In the genomic region with DNA sequence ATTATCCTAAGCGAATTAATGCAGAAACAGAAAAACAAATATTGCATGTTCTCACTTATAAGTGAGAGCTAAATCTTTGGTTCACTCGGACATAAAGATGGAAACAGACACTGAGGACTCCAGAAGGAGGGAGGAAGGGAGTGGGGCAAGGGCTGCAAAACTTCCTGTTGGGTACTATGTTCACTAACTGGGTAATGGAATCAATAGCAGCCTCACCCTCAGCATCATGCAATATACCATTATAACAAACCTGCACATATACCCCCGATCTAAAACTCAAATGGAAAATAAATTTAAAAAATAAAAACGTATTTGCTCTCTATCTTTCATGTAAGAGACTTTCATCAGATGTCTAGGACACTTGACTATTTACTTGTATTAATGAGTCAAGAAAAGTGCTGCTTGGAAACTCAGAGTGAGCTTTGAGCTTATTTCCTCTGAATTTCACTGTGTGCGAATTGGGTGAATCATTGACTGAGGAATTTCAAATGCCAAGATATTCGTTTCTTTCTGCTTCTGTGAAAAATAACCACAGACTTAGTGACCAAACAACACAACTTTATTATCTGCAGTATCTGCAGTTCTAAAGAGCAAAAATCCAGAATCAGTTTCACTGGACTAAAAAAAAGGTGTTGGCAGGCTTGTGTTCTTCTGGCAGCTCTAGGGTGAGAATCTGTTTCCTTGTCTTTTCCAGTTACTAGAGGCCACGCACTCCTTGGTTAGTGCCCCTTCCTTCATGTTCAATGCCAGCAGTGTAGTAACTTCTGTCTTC, we compare ENCODE assay signal across 15 cellular contexts. TPM values are rescaled to one million over a fixed set of nuclear protein-coding genes. Genes with fewer than 3 reads are reported as not detected.
DNase-seq lines count a peak whose midpoint lies in the region; ATAC-seq, FAIRE-seq and TF ChIP-seq lines count a peak whose summit lies in the region.
"Had no signal": no experiment of that assay in that cellular context is flagged by ENCODE, and none has a peak within 500 bp of the region (broad histone marks: within the 10 kb centered on the region; RNA-seq: fewer than 3 reads in every experiment).

No MANE protein-coding gene starts in this region.

- intact Hi-C loops in HCT116 (cut with micrococcal nuclease), result no loop called here

- H3K4me3 ChIP-seq in HCT116 (replicated peaks in 1 of 2; ENCODE audit: low read depth in 1 of 2, low read length in 2 of 2) (no peak overlapping the region), bronchial epithelial cell (ENCODE audit: low read depth, low read length) (no peak overlapping the region)

- TF ChIP-seq CTCF in HCT116 (IDR thresholded peaks at IDR 0.05 in 2 of 3, conservative IDR thresholded peaks at IDR 0.05 in 1 of 3; ENCODE audit: borderline replicate concordance in 1 of 3, insufficient read depth in 1 of 3, low read depth in 2 of 3, low read length in 2 of 3) (no peak), bronchial epithelial cell (IDR thresholded peaks at IDR 0.05; ENCODE audit: insufficient read depth, low read length, severe bottlenecking) (no peak)

- DNase-seq in A172 (ENCODE audit: low spot score) (peak; percentile 76), HCT116 (ENCODE audit: low read depth, low spot score) (no peak), bronchial epithelial cell (ENCODE audit: low read depth) (peak; percentile 72), left lobe of liver (ENCODE audit: low spot score) (no peak), NCI-H1694 (lab: John Stamatoyannopoulos, UW) (no peak), NCI-H526 (lab: John Stamatoyannopoulos, UW) (no peak)
- no peak for DNase-seq in activated CD8-positive, alpha-beta T cell treated with anti-CD3 and anti-CD28 coated beads, Interleukin-2, amount 10 ng/mL, durations not matched to agents 7 days and 5 days
- DNase-seq: activated CD8-positive, alpha-beta T cell treated with anti-CD3 and anti-CD28 coated beads for 36 hours; activated naive CD8-positive, alpha-beta T cell treated with anti-CD3 and anti-CD28 coated beads, Interleukin-2, amount 50 U/mL, for 24 hours; BE2C; NCI-H510A; stimulated activated CD4-positive, alpha-beta T cell treated with anti-CD3 and anti-CD28 coated beads, Interleukin-1b, Interleukin-23, amount 100 ng/mL, for 48 hours had no signal

- TF ChIP-seq POLR2A in HCT116 (IDR thresholded peaks at IDR 0.05; ENCODE audit: borderline replicate concordance, extremely low read depth, insufficient read depth, insufficient read length), result no peak

- peak overlapping the region; percentile 97 for H2AFZ ChIP-seq in HCT116 (ENCODE audit: low read depth, low read length, poor library complexity, severe bottlenecking)

- H3K36me3 Mint-ChIP-seq in activated CD8-positive, alpha-beta T cell treated with anti-CD3 and anti-CD28 coated beads, Interleukin-2, amount 10 ng/mL, durations not matched to agents 7 days and 5 days (ENCODE audit: low read depth), result no peaks in the 10 kb centered on the region

- ATAC-seq in HCT116 (no peak), left lobe of liver (peak; percentile 70), GM19455 (IDR thresholded peaks at IDR 0.05; ENCODE audit: unreplicated experiment) (no peak)
- no peak for ATAC-seq in activated CD8-positive, alpha-beta T cell treated with anti-CD3 and anti-CD28 coated beads, Interleukin-2, amount 10 ng/mL, durations not matched to agents 7 days and 5 days
- ATAC-seq: activated CD8-positive, alpha-beta T cell treated with anti-CD3 and anti-CD28 coated beads for 36 hours; activated naive CD8-positive, alpha-beta T cell treated with anti-CD3 and anti-CD28 coated beads, Interleukin-2, amount 50 U/mL, for 24 hours; esophagus mucosa had no signal

- H4K20me1 ChIP-seq in HCT116 (ENCODE audit: insufficient read depth), result no peaks in the 10 kb centered on the region

- no peaks in the 10 kb centered on the region for H3K9me2 ChIP-seq in HCT116 (ENCODE audit: insufficient read depth)

- CTCF ChIA-PET in HCT116 (lab: Charles Lee), result interaction anchor here (1.5 kb wide), 1 partner anchor 360 kb away, joined by 3 read pairs; no protein-coding TSS in a partner anchor
- CTCF ChIA-PET in activated CD8-positive, alpha-beta T cell treated with anti-CD3 and anti-CD28 coated beads, Interleukin-2, amount 10 ng/mL, durations not matched to agents 7 days and 5 days (lab: Charles Lee), result no interaction called here

- no peaks in the 10 kb centered on the region for H3K79me2 ChIP-seq in HCT116 (ENCODE audit: insufficient read depth, low read length)

- H3K27me3 Mint-ChIP-seq in activated CD8-positive, alpha-beta T cell treated with anti-CD3 and anti-CD28 coated beads, Interleukin-2, amount 10 ng/mL, durations not matched to agents 7 days and 5 days (ENCODE audit: low read depth), result peaks cover 21% of the 10 kb centered on the region

- no peak overlapping the region for H3K4me3 Mint-ChIP-seq in activated CD8-positive, alpha-beta T cell treated with anti-CD3 and anti-CD28 coated beads, Interleukin-2, amount 10 ng/mL, durations not matched to agents 7 days and 5 days
- H3K4me3 Mint-ChIP-seq: activated CD8-positive, alpha-beta T cell treated with anti-CD3 and anti-CD28 coated beads for 36 hours; activated naive CD8-positive, alpha-beta T cell treated with anti-CD3 and anti-CD28 coated beads, Interleukin-2, amount 50 U/mL, for 24 hours; IgD-negative memory B cell had no signal

- H3K27ac Mint-ChIP-seq in activated CD8-positive, alpha-beta T cell treated with anti-CD3 and anti-CD28 coated beads, Interleukin-2, amount 10 ng/mL, durations not matched to agents 7 days and 5 days, result no peak overlapping the region
- H3K27ac Mint-ChIP-seq: activated CD8-positive, alpha-beta T cell treated with anti-CD3 and anti-CD28 coated beads for 36 hours; activated naive CD8-positive, alpha-beta T cell treated with anti-CD3 and anti-CD28 coated beads, Interleukin-2, amount 50 U/mL, for 24 hours had no signal

- H3K4me1 ChIP-seq in HCT116 (ENCODE audit: control insufficient read depth in 1 of 2, insufficient read depth in 2 of 2, low read length in 2 of 2), result peaks cover 0 to 26% of the 10 kb centered on the region in 2 experiments; a peak in 2 of 4 replicates
- H3K4me1 ChIP-seq: BE2C had no signal

- no peaks in the 10 kb centered on the region for H3K4me1 Mint-ChIP-seq in activated CD8-positive, alpha-beta T cell treated with anti-CD3 and anti-CD28 coated beads, Interleukin-2, amount 10 ng/mL, durations not matched to agents 7 days and 5 days (ENCODE audit: low read depth)
- H3K4me1 Mint-ChIP-seq: activated naive CD8-positive, alpha-beta T cell treated with anti-CD3 and anti-CD28 coated beads, Interleukin-2, amount 50 U/mL, for 24 hours; IgD-negative memory B cell had no signal

- no peak for FAIRE-seq in bronchial epithelial cell (lab: Jason Lieb, UNC)

- H3K9me3 Mint-ChIP-seq in activated CD8-positive, alpha-beta T cell treated with anti-CD3 and anti-CD28 coated beads, Interleukin-2, amount 10 ng/mL, durations not matched to agents 7 days and 5 days (ENCODE audit: insufficient read depth), result no peaks in the 10 kb centered on the region
- H3K9me3 Mint-ChIP-seq: activated CD8-positive, alpha-beta T cell treated with anti-CD3 and anti-CD28 coated beads for 36 hours; activated naive CD8-positive, alpha-beta T cell treated with anti-CD3 and anti-CD28 coated beads, Interleukin-2, amount 50 U/mL, for 24 hours; IgD-negative memory B cell had no signal

- no TSS peak for BruUV-seq in HCT116 (replicated peaks; lab: Mats Ljungman, UMichigan)

- no peaks in the 10 kb centered on the region for H3K9me3 ChIP-seq in HCT116 (ENCODE audit: control insufficient read depth in 1 of 2, insufficient read depth in 1 of 2, low read depth in 1 of 2, low read length in 2 of 2)
- H3K9me3 ChIP-seq: BE2C had no signal

- H3K4me2 ChIP-seq in HCT116 (ENCODE audit: low read length), result peak overlapping the region; percentile 20; the same call in 1 of the 2 replicates

- RAD21 ChIA-PET in HCT116 (lab: Charles Lee; ENCODE audit: low non-redundant PET in 1 of 2, low total read pairs in 2 of 2, uncharacterized antibody in 2 of 2, unreplicated experiment in 2 of 2), result no interaction called here

- TF ChIP-seq RAD21 in HCT116 (IDR thresholded peaks at IDR 0.05; ENCODE audit: low read depth), result no peak

- no peaks in the 10 kb centered on the region for H3K27me3 ChIP-seq in HCT116 (ENCODE audit: insufficient read depth, low read length)
- no peaks in the 10 kb centered on the region for H3K27me3 ChIP-seq in bronchial epithelial cell (ENCODE audit: control insufficient read depth, insufficient read depth, low read length)
- H3K27me3 ChIP-seq: BE2C had no signal

- POLR2A ChIA-PET in HCT116 (lab: Charles Lee), result interaction anchor here (1.7 kb wide), 1 partner anchor 14 kb away, joined by 3 read pairs; no protein-coding TSS in a partner anchor
- POLR2A ChIA-PET in activated CD8-positive, alpha-beta T cell treated with anti-CD3 and anti-CD28 coated beads, Interleukin-2, amount 10 ng/mL, durations not matched to agents 7 days and 5 days (lab: Charles Lee), result no interaction called here

- H3K9ac ChIP-seq in HCT116 (ENCODE audit: low read length), result no peak overlapping the region

- H3K27ac ChIP-seq in HCT116 (ENCODE audit: low read depth, low read length), result no peak overlapping the region

- no peaks in the 10 kb centered on the region for H3K36me3 ChIP-seq in HCT116 (ENCODE audit: control insufficient read depth in 1 of 2, insufficient read depth in 2 of 2, low read length in 2 of 2)
- no peaks in the 10 kb centered on the region for H3K36me3 ChIP-seq in bronchial epithelial cell (ENCODE audit: control insufficient read depth, insufficient read depth, low read length)
- H3K36me3 ChIP-seq: BE2C had no signal

TF ChIP-seq in HCT116, 20 proteins besides CTCF, POLR2A, EP300 and RAD21:
- no peak for TF ChIP-seq EGR1 (IDR thresholded peaks at IDR 0.05; ENCODE audit: low read depth)
TF ChIP-seq in HCT116: peak in this region for 0.

RNA-seq across cellular contexts. Expression of a gene that starts 18.4 kb away (rescaled TPM):
- total RNA-seq in A172 (2014; rRNA removed; shearing (Covaris generic)), result 0.45 and 2.1 TPM in 2 replicates
- 0.34 TPM for total RNA-seq in HCT116 (2021; ENCODE audit: unreplicated experiment)
- 0.77 and 1.2 TPM in 2 replicates for polyA plus RNA-seq in HCT116 (2012)
- not detected in 2 replicates for total RNA-seq in bronchial epithelial cell
- total RNA-seq in left lobe of liver, result 1.4 TPM
- total RNA-seq in activated CD8-positive, alpha-beta T cell treated with anti-CD3 and anti-CD28 coated beads, Interleukin-2, amount 10 ng/mL, durations not matched to agents 7 days and 5 days, result not detected
- total RNA-seq: activated CD8-positive, alpha-beta T cell treated with anti-CD3 and anti-CD28 coated beads for 36 hours had no signal
- polyA plus RNA-seq: IgD-negative memory B cell had no signal

Comparison
In these comparisons a context has a peak if more than half of its experiments do, and no peak if none do; other contexts are left out.
1. DNase-seq: peak in A172 (single experiment) and bronchial epithelial cell (single experiment); none in HCT116 (single experiment), left lobe of liver (single experiment), NCI-H1694 (single experiment), activated CD8-positive, alpha-beta T cell treated with anti-CD3 and anti-CD28 coated beads, Interleukin-2, amount 10 ng/mL, durations not matched to agents 7 days and 5 days (single experiment) and NCI-H526 (0 of 2).